Comparison of ENCODE assay signal across 15 cellular contexts in the genomic region with DNA sequence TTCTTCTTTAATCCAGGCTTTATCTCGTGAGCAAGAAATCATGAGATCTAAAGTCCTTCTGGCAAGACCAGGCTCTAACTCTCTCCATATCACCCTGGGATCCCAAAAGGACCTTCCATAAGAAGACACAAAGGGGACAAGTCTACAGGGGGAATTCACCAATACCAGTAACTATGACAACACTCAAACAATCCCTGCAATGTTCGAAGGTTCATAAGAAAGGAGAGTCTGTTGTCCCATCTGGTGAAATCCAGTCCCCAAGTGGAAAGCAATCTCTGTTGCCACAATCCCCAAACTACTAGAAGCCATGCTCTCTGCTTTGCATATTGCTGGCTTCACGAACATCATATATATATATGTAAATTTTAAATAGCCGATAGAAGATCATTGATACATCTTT. TPM values are rescaled to one million over a fixed set of nuclear protein-coding genes. Genes with fewer than 3 reads are reported as not detected.
DNase-seq lines count a peak whose midpoint lies in the region; ATAC-seq and TF ChIP-seq lines count a peak whose summit lies in the region.
"Had no signal": no experiment of that assay in that cellular context is flagged by ENCODE, and none has a peak within 500 bp of the region (broad histone marks: within the 10 kb centered on the region; RNA-seq: fewer than 3 reads in every experiment).

No MANE protein-coding gene starts in this region.

- TF ChIP-seq RAD21 in IMR-90 (IDR thresholded peaks at IDR 0.05; ENCODE audit: low read length), result no peak

- no peak overlapping the region for H3K23ac ChIP-seq in IMR-90 (ENCODE audit: low read depth, low read length)

- H3K9me2 ChIP-seq in OCI-LY7 (ENCODE audit: insufficient read depth, low read length), result no peaks in the 10 kb centered on the region

- H3K9me3 ChIP-seq in IMR-90 (ENCODE audit: control insufficient read depth, insufficient read depth, low read length), result peaks cover 6% of the 10 kb centered on the region; the same call in 1 of the 2 replicates
- H3K9me3 ChIP-seq in endodermal cell (ENCODE audit: control insufficient read depth, low read length), result no peaks in the 10 kb centered on the region
- no peaks in the 10 kb centered on the region for H3K9me3 ChIP-seq in ovary
- H3K9me3 ChIP-seq in OCI-LY7 (ENCODE audit: low read length), result no peaks in the 10 kb centered on the region

- H3K27ac ChIP-seq in IMR-90 (ENCODE audit: insufficient read depth, low read length) (no peak overlapping the region), endodermal cell (ENCODE audit: low read depth, low read length) (no peak overlapping the region), ovary (peak overlapping the region; percentile 5 to 64), temporal lobe (ENCODE audit: low read depth, low read length) (peak overlapping the region; percentile 98), OCI-LY7 (ENCODE audit: low read depth, low read length, poor library complexity, severe bottlenecking) (no peak overlapping the region)
- H3K27ac ChIP-seq: C4-2B had no signal

- H3K9ac ChIP-seq in IMR-90 (ENCODE audit: low read depth, low read length) (no peak overlapping the region), endodermal cell (ENCODE audit: extremely low read depth, low read length, poor library complexity, severe bottlenecking) (no peak overlapping the region)

- H3K14ac ChIP-seq in IMR-90 (replicated peaks; ENCODE audit: low read depth, low read length), result no peak overlapping the region

- H3K9me3 Mint-ChIP-seq in endodermal cell, result no peaks in the 10 kb centered on the region
- H3K9me3 Mint-ChIP-seq: H9 had no signal

- H3K36me3 Mint-ChIP-seq in endodermal cell (ENCODE audit: low read depth), result peaks cover 82% of the 10 kb centered on the region

- intact Hi-C loops in IMR-90 (cut with micrococcal nuclease), result no loop called here
- intact Hi-C loops in ovary (cut with DNase I), result no loop called here
- intact Hi-C loops in OCI-LY7 (cut with micrococcal nuclease; ENCODE audit: unreplicated experiment), result no loop called here

- no peak for ATAC-seq in IMR-90 (ENCODE audit: low read depth)
- ATAC-seq in GM19452 (IDR thresholded peaks at IDR 0.05; ENCODE audit: unreplicated experiment), result no peak

- H3K36me3 ChIP-seq in IMR-90 (ENCODE audit: control insufficient read depth, insufficient read depth, low read length) (peaks cover 14% of the 10 kb centered on the region), endodermal cell (ENCODE audit: control insufficient read depth, insufficient read depth, low read length) (peaks cover 95% of the 10 kb centered on the region), ovary (no peaks in the 10 kb centered on the region), OCI-LY7 (ENCODE audit: insufficient read depth, low read length) (no peaks in the 10 kb centered on the region)

- H3K4me3 Mint-ChIP-seq in endodermal cell, result no peak overlapping the region
- H3K4me3 Mint-ChIP-seq: H9 had no signal

- BruUV-seq in IMR-90 (replicated peaks; lab: Mats Ljungman, UMichigan) (no TSS peak), OCI-LY7 (replicated peaks; lab: Mats Ljungman, UMichigan) (no TSS peak)

- POLR2A ChIA-PET in IMR-90 (lab: Charles Lee; ENCODE audit: unreplicated experiment), result no interaction called here
- POLR2A ChIA-PET in OCI-LY7 (lab: Charles Lee), result no interaction called here

- H3K4me2 ChIP-seq in IMR-90 (ENCODE audit: low read depth, low read length) (no peak overlapping the region), OCI-LY7 (ENCODE audit: low read length) (no peak overlapping the region)

- no peak overlapping the region for H2BK5ac ChIP-seq in IMR-90 (ENCODE audit: low read depth, low read length, poor library complexity, severe bottlenecking)

- no peaks in the 10 kb centered on the region for H3K27me3 Mint-ChIP-seq in endodermal cell (ENCODE audit: insufficient read depth)

- peaks cover 30% of the 10 kb centered on the region for H3K9me1 ChIP-seq in IMR-90 (ENCODE audit: insufficient read depth, low read length)

- dilution Hi-C loops in IMR-90 (cut with HindIII; ENCODE audit: low sequenced_read_pairs, unreplicated experiment), result no loop called here

- H3K56ac ChIP-seq in IMR-90 (ENCODE audit: extremely low read depth, insufficient read depth, low read length), result no peak overlapping the region

- no peak overlapping the region for H2BK120ac ChIP-seq in IMR-90 (ENCODE audit: low read depth, low read length)

- 0 out of 2 replicates have a peak overlapping the region, but pooled peaks have one; percentile 20 for H2BK20ac ChIP-seq in IMR-90 (ENCODE audit: low read depth, low read length)

- no peak overlapping the region for H3K27ac Mint-ChIP-seq in endodermal cell
- H3K27ac Mint-ChIP-seq: H9 had no signal

- no peak for TF ChIP-seq POLR2A in IMR-90 (IDR thresholded peaks at IDR 0.05; ENCODE audit: low read depth, low read length)
- no peak for TF ChIP-seq POLR2A in ovary (IDR thresholded peaks at IDR 0.05)

- H3K79me1 ChIP-seq in IMR-90 (ENCODE audit: low read depth in 1 of 2, low read length in 2 of 2), result peaks cover 20 to 52% of the 10 kb centered on the region in 2 experiments; a peak in 3 of 4 replicates

- TF ChIP-seq EP300 in ovary (IDR thresholded peaks at IDR 0.05), result no peak

- no peak for TF ChIP-seq CTCF in IMR-90 (conservative IDR thresholded peaks at IDR 0.05; ENCODE audit: low read depth, low read length)
- no peak for TF ChIP-seq CTCF in endodermal cell (conservative IDR thresholded peaks at IDR 0.05)
- no peak for TF ChIP-seq CTCF in ovary (IDR thresholded peaks at IDR 0.05)
- TF ChIP-seq CTCF in OCI-LY7 (conservative IDR thresholded peaks at IDR 0.05; ENCODE audit: low read length), result no peak

- H4K8ac ChIP-seq in IMR-90 (ENCODE audit: low read depth in 2 of 2, low read length in 2 of 2), result no peak overlapping the region

- in situ Hi-C loops in IMR-90 (cut with MboI; ENCODE audit: low sequenced_read_pairs), result no loop called here

- no peak overlapping the region for H2AK5ac ChIP-seq in IMR-90 (ENCODE audit: low read depth, low read length)

- H3K4me1 Mint-ChIP-seq in endodermal cell, result no peaks in the 10 kb centered on the region

- H2AFZ ChIP-seq in IMR-90 (replicated peaks; ENCODE audit: low read length, poor library complexity) (no peak overlapping the region), OCI-LY7 (ENCODE audit: low read length) (no peak overlapping the region)

- no peak overlapping the region for H2AK9ac ChIP-seq in IMR-90 (replicated peaks; ENCODE audit: low read depth, low read length, poor library complexity)

- H4K91ac ChIP-seq in IMR-90 (ENCODE audit: insufficient read depth, low read depth, low read length), result no peak overlapping the region

- CTCF ChIA-PET in IMR-90 (lab: Yijun Ruan, JAX) (no interaction called here), OCI-LY7 (lab: Charles Lee; ENCODE audit: unreplicated experiment) (no interaction called here)

- DNase-seq in IMR-90 (no peak), endodermal cell (peak; percentile 7), ovary (no peak), OCI-LY7 (ENCODE audit: low spot score) (no peak), NCI-H2227 (lab: John Stamatoyannopoulos, UW; ENCODE audit: unreplicated experiment) (no peak), cerebellar nuclear complex (lab: John Stamatoyannopoulos, UW) (no peak)
- DNase-seq: COR-L47; H9; Kasumi-1; NCI-H2029; NCI-H524 treated with DMSO at 0.1 percent for 48 hours; NK-92 treated with Interleukin-12 subunit alpha and Interleukin-12 subunit beta, amount 100 ng/mL, for 24 hours had no signal

- no peak overlapping the region for H2BK15ac ChIP-seq in IMR-90 (ENCODE audit: low read depth, low read length)

- 0 out of 2 replicates have a peak overlapping the region, but pooled peaks have one; percentile 6 for H3K4ac ChIP-seq in IMR-90 (ENCODE audit: low read depth, low read length)

- H3K4me3 ChIP-seq in IMR-90 (ENCODE audit: insufficient read depth, low read depth, low read length), result no peak overlapping the region
- H3K4me3 ChIP-seq in endodermal cell (ENCODE audit: low read length), result no peak overlapping the region
- H3K4me3 ChIP-seq in ovary, result no peak overlapping the region
- no peak overlapping the region for H3K4me3 ChIP-seq in OCI-LY7 (ENCODE audit: low read depth, low read length, poor library complexity, severe bottlenecking)

- no peaks in the 10 kb centered on the region for H3K79me2 ChIP-seq in OCI-LY7 (ENCODE audit: insufficient read depth, low read depth, low read length)

- no peak overlapping the region for H3K18ac ChIP-seq in IMR-90 (ENCODE audit: low read depth, low read length)

- H3K4me1 ChIP-seq in IMR-90 (ENCODE audit: control insufficient read depth, insufficient read depth, low read length) (peaks cover 26% of the 10 kb centered on the region), endodermal cell (ENCODE audit: control insufficient read depth, insufficient read depth, low read length) (no peaks in the 10 kb centered on the region), ovary (ENCODE audit: insufficient read depth) (peaks cover 13% of the 10 kb centered on the region), OCI-LY7 (ENCODE audit: insufficient read depth, low read length, poor library complexity, severe bottlenecking) (no peaks in the 10 kb centered on the region)

- H4K20me1 ChIP-seq in IMR-90 (ENCODE audit: insufficient read depth, low read length), result peaks cover 7% of the 10 kb centered on the region; the same call in 1 of the 2 replicates
- H4K20me1 ChIP-seq in OCI-LY7 (ENCODE audit: insufficient read depth, low read length), result no peaks in the 10 kb centered on the region

- no peak overlapping the region for H4K5ac ChIP-seq in IMR-90 (ENCODE audit: low read depth, low read length)

- no CpG with 5 or more reads among the region's 4 CpGs for WGBS in IMR-90 (ENCODE audit: extremely low coverage in 2 of 2, insufficient read length in 1 of 2), 2 experiments
- 88 to 96% methylated on average over 1 to 2 of the region's 4 CpGs for WGBS in endodermal cell (ENCODE audit: insufficient coverage in 1 of 2, insufficient read length in 1 of 2), 2 experiments
- 98 to 99% (median 98%) methylated on average over 4 of the region's 4 CpGs for WGBS in ovary, 3 donors

- H3K27me3 ChIP-seq in IMR-90 (ENCODE audit: control insufficient read depth, insufficient read depth, low read length) (no peaks in the 10 kb centered on the region), endodermal cell (ENCODE audit: control insufficient read depth, insufficient read depth, low read length, poor library complexity, severe bottlenecking) (no peaks in the 10 kb centered on the region), ovary (no peaks in the 10 kb centered on the region)

RNA-seq across cellular contexts. Expression of gene CDRT4, which starts 44.9 kb away (rescaled TPM):
- total RNA-seq in IMR-90 (2012; rRNA removed), result 0.56 and 0.90 TPM in 2 replicates
- 2.7 and 3.7 TPM in 2 replicates for polyA plus RNA-seq in IMR-90 (2012; rRNA removed)
- polyA plus RNA-seq in IMR-90 (2012; cell fraction: cytosol; rRNA removed), result 0.13 and 0.50 TPM in 2 replicates
- 27.7 and 76.4 TPM in 2 replicates for polyA plus RNA-seq in IMR-90 (2012; cell fraction: nucleus; rRNA removed; ENCODE audit: low replicate concordance)
- total RNA-seq in endodermal cell, result 10 to 100 TPM; 16.4 to 39.7 TPM
- polyA plus RNA-seq in endodermal cell (2013, experiment 1 of 2), result 3.0 TPM
- polyA plus RNA-seq in endodermal cell (2013, experiment 2 of 2), result 4.4 TPM
- 10 to 100 TPM in 2 of 7 donors, 1 to 10 TPM in 5; 4.1 to 11.7 (median 7.2) TPM for total RNA-seq in ovary
- polyA plus RNA-seq in ovary, result 1 to 10 TPM; 4.7 to 7.4 TPM
- 7.1 TPM for total RNA-seq in temporal lobe
- total RNA-seq in OCI-LY7 (2014; rRNA removed; shearing (Covaris generic)), result 0.31 and 1.7 TPM in 2 replicates
- total RNA-seq in OCI-LY7 (2022), result 6.2 and 7.1 TPM in 2 replicates

RNA-seq across cellular contexts. Expression of gene TVP23C, which starts 51.0 kb away (rescaled TPM):
- 12.0 and 22.5 TPM in 2 replicates for total RNA-seq in IMR-90 (2012; rRNA removed)
- polyA plus RNA-seq in IMR-90 (2012; rRNA removed), result 3.6 and 7.5 TPM in 2 replicates
- polyA plus RNA-seq in IMR-90 (2012; cell fraction: cytosol; rRNA removed), result 0.84 and 1.8 TPM in 2 replicates
- polyA plus RNA-seq in IMR-90 (2012; cell fraction: nucleus; rRNA removed; ENCODE audit: low replicate concordance), result 9.5 and 19.7 TPM in 2 replicates
- total RNA-seq in endodermal cell, result 10 to 100 TPM; 30.7 to 73.2 TPM
- 13.3 TPM for polyA plus RNA-seq in endodermal cell (2013, experiment 1 of 2)
- 15.6 TPM for polyA plus RNA-seq in endodermal cell (2013, experiment 2 of 2)
- 10 to 100 TPM; 16.7 to 31.7 (median 24.7) TPM for total RNA-seq in ovary
- 10 to 100 TPM in 1 of 2 donors, 1 to 10 TPM in 1; 5.8 to 11.5 TPM for polyA plus RNA-seq in ovary
- 25.3 TPM for total RNA-seq in temporal lobe
- 6.5 and 8.4 TPM in 2 replicates for total RNA-seq in OCI-LY7 (2014; rRNA removed; shearing (Covaris generic))
- total RNA-seq in OCI-LY7 (2022), result 17.9 and 20.3 TPM in 2 replicates

Comparison
In these comparisons a context has a peak if more than half of its experiments do, and no peak if none do; other contexts are left out.
1. H3K27ac ChIP-seq: peak in ovary (2 of 2) and temporal lobe (single experiment); none in IMR-90 (single experiment), endodermal cell (single experiment) and OCI-LY7 (single experiment).